In genomic region chr15:90209591-90209990, GRCh38 we compare ENCODE assay signal across 11 cellular contexts. TPM values are rescaled to one million over a fixed set of nuclear protein-coding genes. Genes with fewer than 3 reads are reported as not detected.
DNase-seq lines count a peak whose midpoint lies in the region; ATAC-seq, FAIRE-seq and TF ChIP-seq lines count a peak whose summit lies in the region.
"Had no signal": no experiment of that assay in that cellular context is flagged by ENCODE, and none has a peak within 500 bp of the region (broad histone marks: within the 10 kb centered on the region; RNA-seq: fewer than 3 reads in every experiment).

No MANE protein-coding gene starts in this region.

- H3K4me1 ChIP-seq in BLaER1 treated with 17β-estradiol and CSF1 and Interleukin-3, amounts not matched to agents 10 nM and 100 nM = peaks cover 74 to 90% (median 81%) of the 10 kb centered on the region in 10 experiments
- peaks cover 4% of the 10 kb centered on the region for H3K4me1 ChIP-seq in smooth muscle cell (ENCODE audit: low read depth)
- H3K4me1 ChIP-seq in Karpas-422 (ENCODE audit: low read length) = peaks cover 30% of the 10 kb centered on the region

- H3K36me3 ChIP-seq in BLaER1 treated with 17β-estradiol and CSF1 and Interleukin-3, amounts not matched to agents 10 nM and 100 nM = peaks cover 10 to 76% (median 48%) of the 10 kb centered on the region in 11 experiments; a peak in 20 of 22 replicates
- H3K36me3 ChIP-seq in smooth muscle cell (ENCODE audit: low read depth) (no peaks in the 10 kb centered on the region), Karpas-422 (ENCODE audit: insufficient read depth, low read length) (no peaks in the 10 kb centered on the region)
- H3K36me3 ChIP-seq: cardiac muscle cell, right lobe of liver had no signal

- no peaks in the 10 kb centered on the region for H3K9me3 Mint-ChIP-seq in endothelial cell (ENCODE audit: unreplicated experiment)
- no peaks in the 10 kb centered on the region for H3K9me3 Mint-ChIP-seq in effector memory CD8-positive, alpha-beta T cell

- peak overlapping the region; percentile 19 for H3K4me3 Mint-ChIP-seq in endothelial cell (ENCODE audit: unreplicated experiment)
- no peak overlapping the region for H3K4me3 Mint-ChIP-seq in effector memory CD8-positive, alpha-beta T cell

- H3K79me2 ChIP-seq in smooth muscle cell (ENCODE audit: low read depth) (peaks cover 55% of the 10 kb centered on the region), Karpas-422 (ENCODE audit: low read length) (peaks cover 82% of the 10 kb centered on the region)

- no peak overlapping the region for H3K4me3 ChIP-seq in BLaER1 treated with 17β-estradiol and CSF1 and Interleukin-3, amounts not matched to agents 10 nM and 100 nM
- H3K4me3 ChIP-seq in smooth muscle cell (no peak overlapping the region), Karpas-422 (ENCODE audit: low read length) (no peak overlapping the region)
- H3K4me3 ChIP-seq: cardiac muscle cell, right lobe of liver had no signal

- H3K9ac ChIP-seq in BLaER1 treated with 17β-estradiol and CSF1 and Interleukin-3, amounts not matched to agents 10 nM and 100 nM = no peak overlapping the region
- no peak overlapping the region for H3K9ac ChIP-seq in smooth muscle cell (ENCODE audit: low read depth)
- H3K9ac ChIP-seq in Karpas-422 (ENCODE audit: low read length) = no peak overlapping the region

- 83% methylated on average over 9 of the region's 9 CpGs for WGBS in smooth muscle cell (ENCODE audit: low lambda C conversion rate)

- no peak overlapping the region for H3K27ac ChIP-seq in BLaER1 treated with 17β-estradiol and CSF1 and Interleukin-3, amounts not matched to agents 10 nM and 100 nM
- H3K27ac ChIP-seq in smooth muscle cell (ENCODE audit: low read depth) = no peak overlapping the region
- H3K27ac ChIP-seq in Karpas-422 (ENCODE audit: low read length) = no peak overlapping the region
- H3K27ac ChIP-seq: cardiac muscle cell, right lobe of liver had no signal

- H2AFZ ChIP-seq in smooth muscle cell (ENCODE audit: low read depth) = no peak overlapping the region
- no peak overlapping the region for H2AFZ ChIP-seq in Karpas-422 (ENCODE audit: low read length)

- H4K20me1 ChIP-seq in BLaER1 treated with 17β-estradiol and CSF1 and Interleukin-3, amounts not matched to agents 10 nM and 100 nM = peaks cover 6 to 92% (median 58%) of the 10 kb centered on the region in 11 experiments; a peak in 17 of 22 replicates
- peaks cover 71% of the 10 kb centered on the region for H4K20me1 ChIP-seq in smooth muscle cell (ENCODE audit: low read depth)
- no peaks in the 10 kb centered on the region for H4K20me1 ChIP-seq in Karpas-422 (ENCODE audit: insufficient read depth, low read depth, low read length)

- H3K9me2 ChIP-seq in Karpas-422 (replicated peaks; ENCODE audit: insufficient read depth, low read length) = no peaks in the 10 kb centered on the region

- peaks cover 6% of the 10 kb centered on the region for H3K36me3 Mint-ChIP-seq in endothelial cell (ENCODE audit: low read depth, unreplicated experiment)
- no peaks in the 10 kb centered on the region for H3K36me3 Mint-ChIP-seq in effector memory CD8-positive, alpha-beta T cell (ENCODE audit: insufficient read depth)

- TF ChIP-seq CTCF in endothelial cell (IDR thresholded peaks at IDR 0.05; ENCODE audit: unreplicated experiment) (no peak), smooth muscle cell (IDR thresholded peaks at IDR 0.05; ENCODE audit: borderline replicate concordance, insufficient read depth, poor library complexity, severe bottlenecking) (no peak)

- peak; percentile 60 for ATAC-seq in HG03442 (IDR thresholded peaks at IDR 0.05; ENCODE audit: unreplicated experiment)
- no peak for ATAC-seq in effector memory CD8-positive, alpha-beta T cell (replicated peaks)
- ATAC-seq: right lobe of liver had no signal

- peaks cover 1% of the 10 kb centered on the region for H3K27me3 Mint-ChIP-seq in endothelial cell (ENCODE audit: unreplicated experiment)
- H3K27me3 Mint-ChIP-seq in effector memory CD8-positive, alpha-beta T cell = no peaks in the 10 kb centered on the region

- H3K4me1 Mint-ChIP-seq in endothelial cell (ENCODE audit: unreplicated experiment) = peaks cover 13% of the 10 kb centered on the region
- H3K4me1 Mint-ChIP-seq in effector memory CD8-positive, alpha-beta T cell (ENCODE audit: low read depth in 2 of 2) = peaks cover 24 to 30% of the 10 kb centered on the region in 2 donors

- no peaks in the 10 kb centered on the region for H3F3A ChIP-seq in smooth muscle cell (ENCODE audit: low read depth)

- H3K9me3 ChIP-seq in BLaER1 treated with 17β-estradiol and CSF1 and Interleukin-3, amounts not matched to agents 10 nM and 100 nM (replicated peaks in 1 of 11) = no peaks in the 10 kb centered on the region
- H3K9me3 ChIP-seq in smooth muscle cell (replicated peaks; ENCODE audit: low read depth) (no peaks in the 10 kb centered on the region), Karpas-422 (ENCODE audit: low read length) (no peaks in the 10 kb centered on the region)
- H3K9me3 ChIP-seq: right lobe of liver had no signal

- peak; percentile 90 for FAIRE-seq in GM18507 (lab: Jason Lieb, UNC)

- no peaks in the 10 kb centered on the region for H3K27me3 ChIP-seq in BLaER1 treated with 17β-estradiol and CSF1 and Interleukin-3, amounts not matched to agents 10 nM and 100 nM
- H3K27me3 ChIP-seq in smooth muscle cell (ENCODE audit: low read depth) = no peaks in the 10 kb centered on the region
- H3K27me3 ChIP-seq in Karpas-422 (ENCODE audit: low read length) = no peaks in the 10 kb centered on the region
- H3K27me3 ChIP-seq: cardiac muscle cell, right lobe of liver had no signal

- peak overlapping the region; percentile 33 for H3K27ac Mint-ChIP-seq in endothelial cell (ENCODE audit: unreplicated experiment)
- peak overlapping the region in 1 of 2 donors; percentile 14 for H3K27ac Mint-ChIP-seq in effector memory CD8-positive, alpha-beta T cell

- DNase-seq in GM18507 (ENCODE audit: extremely low spot score, insufficient read length, low read depth) = no peak
- DNase-seq in endothelial cell (ENCODE audit: low spot score) = no peak
- no peak for DNase-seq in smooth muscle cell (lab: John Stamatoyannopoulos, UW; ENCODE audit: unreplicated experiment)
- no peak for DNase-seq in Karpas-422
- no peak for DNase-seq in NCI-H82 (lab: John Stamatoyannopoulos, UW)
- no peak for DNase-seq in effector memory CD8-positive, alpha-beta T cell
- DNase-seq: H7, right lobe of liver had no signal

- H3K4me2 ChIP-seq in BLaER1 treated with 17β-estradiol and CSF1 and Interleukin-3, amounts not matched to agents 10 nM and 100 nM = peak overlapping the region; percentile 41 to 94 (median 84); a peak in 21 of 22 replicates
- no peak overlapping the region for H3K4me2 ChIP-seq in smooth muscle cell
- no peak overlapping the region for H3K4me2 ChIP-seq in Karpas-422 (ENCODE audit: low read depth, low read length, poor library complexity, severe bottlenecking)

RNA-seq across cellular contexts. Expression of gene SEMA4B, which starts 8.5 kb away (rescaled TPM):
- 11.2 TPM for total RNA-seq in endothelial cell (ENCODE audit: unreplicated experiment)
- 26.5 and 29.6 TPM in 2 replicates for total RNA-seq in smooth muscle cell
- polyA plus RNA-seq in smooth muscle cell = 51.4 and 57.1 TPM in 2 replicates
- 40.4 and 65.1 TPM in 2 replicates for total RNA-seq in Karpas-422 (2014; rRNA removed; shearing (Covaris generic); ENCODE audit: low replicate concordance)

RNA-seq across cellular contexts. Expression of gene CIB1, which starts 24.1 kb away (rescaled TPM):
- total RNA-seq in endothelial cell (ENCODE audit: unreplicated experiment) (19.8 TPM), smooth muscle cell (33.9 and 37.3 TPM in 2 replicates)
- polyA plus RNA-seq in smooth muscle cell = 110 and 132 TPM in 2 replicates
- total RNA-seq in Karpas-422 (2014; rRNA removed; shearing (Covaris generic); ENCODE audit: low replicate concordance) = 42.1 and 64.5 TPM in 2 replicates

RNA-seq across cellular contexts. Expression of gene GDPGP1, which starts 24.4 kb away (rescaled TPM):
- total RNA-seq in endothelial cell (ENCODE audit: unreplicated experiment) (7.7 TPM), smooth muscle cell (0.09 and 0.40 TPM in 2 replicates)
- 0.21 and 1.2 TPM in 2 replicates for polyA plus RNA-seq in smooth muscle cell
- 7.8 and 11.2 TPM in 2 replicates for total RNA-seq in Karpas-422 (2014; rRNA removed; shearing (Covaris generic); ENCODE audit: low replicate concordance)

RNA-seq across cellular contexts. Expression of gene TTLL13, which starts 39.8 kb away (rescaled TPM):
- total RNA-seq in endothelial cell (ENCODE audit: unreplicated experiment) (not detected), smooth muscle cell (0.36 TPM in 1 of 2 replicates, not detected in the other)
- polyA plus RNA-seq in smooth muscle cell = 0.15 and 0.19 TPM in 2 replicates
- 0.40 TPM in 1 of 2 replicates, not detected in the other for total RNA-seq in Karpas-422 (2014; rRNA removed; shearing (Covaris generic); ENCODE audit: low replicate concordance)

RNA-seq across cellular contexts. Expression of gene NGRN, which starts 55.9 kb away (rescaled TPM):
- total RNA-seq in endothelial cell (ENCODE audit: unreplicated experiment) = 69.0 TPM
- 51.1 and 54.8 TPM in 2 replicates for total RNA-seq in smooth muscle cell
- polyA plus RNA-seq in smooth muscle cell = 70.3 and 71.5 TPM in 2 replicates
- 29.9 and 41.7 TPM in 2 replicates for total RNA-seq in Karpas-422 (2014; rRNA removed; shearing (Covaris generic); ENCODE audit: low replicate concordance)

Comparison
In these comparisons a context has a peak if more than half of its experiments do, and no peak if none do; other contexts are left out.
1. H3K4me2 ChIP-seq: peak in BLaER1 treated with 17β-estradiol and CSF1 and Interleukin-3, amounts not matched to agents 10 nM and 100 nM (11 of 11); none in smooth muscle cell (single experiment) and Karpas-422 (single experiment).